In the genomic region with DNA sequence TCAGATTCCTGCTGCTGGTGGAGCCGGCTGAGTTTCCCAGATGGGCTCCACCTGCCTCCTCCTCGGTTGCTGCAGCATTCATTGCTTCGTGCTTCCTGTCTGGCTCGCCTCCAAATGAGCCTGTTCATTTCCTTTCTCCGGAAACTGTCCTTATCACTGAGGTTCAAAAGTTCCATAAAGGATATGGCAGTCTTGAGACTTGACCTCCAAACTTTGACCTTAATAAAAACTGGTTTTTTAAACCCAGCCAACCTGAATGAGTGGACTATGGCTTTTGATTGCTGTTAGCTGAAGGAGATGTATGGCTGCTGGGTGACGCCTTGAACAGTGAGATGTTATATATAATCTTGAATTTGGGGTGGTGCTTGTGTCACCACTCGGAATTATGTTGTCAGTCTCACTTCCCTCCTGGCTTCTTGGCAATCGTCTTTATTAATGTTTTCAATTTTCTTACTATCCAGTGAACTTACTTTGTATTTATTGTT, we compare ENCODE assay signal across 8 cellular contexts.
DNase-seq lines count a peak whose midpoint lies in the region; ATAC-seq and TF ChIP-seq lines count a peak whose summit lies in the region.

No MANE protein-coding gene starts in this region.

- peaks cover 15 to 100% (median 88%) of the 10 kb centered on the region in 12 donors for H3K4me1 ChIP-seq in heart left ventricle
- peaks cover 57% of the 10 kb centered on the region for H3K4me1 ChIP-seq in thymus (ENCODE audit: control insufficient read depth, insufficient read depth, low read length)

- H3K9me3 ChIP-seq in heart left ventricle: no peaks in the 10 kb centered on the region
- H3K9me3 ChIP-seq in thymus (ENCODE audit: control insufficient read depth): no peaks in the 10 kb centered on the region

- CTCF ChIA-PET in activated CD4-positive, alpha-beta T cell treated with anti-CD3 and anti-CD28 coated beads, Interleukin-2, amount 10 ng/mL, durations not matched to agents 7 days and 5 days (lab: Charles Lee): interaction anchor here (2.1 to 2.2 kb wide), 2 partner anchors 9 to 11 kb away, joined by 8 to 9 read pairs; no protein-coding TSS in a partner anchor

- ATAC-seq in heart left ventricle (peak in 2 of 4 donors; percentile 17), GM21447 (IDR thresholded peaks at IDR 0.05; ENCODE audit: unreplicated experiment) (no peak), HG02588 (IDR thresholded peaks at IDR 0.05; ENCODE audit: unreplicated experiment) (no peak), HG03097 (IDR thresholded peaks at IDR 0.05; ENCODE audit: low FRiP score, unreplicated experiment) (no peak)

- intact Hi-C loops in heart left ventricle (cut with DNase I): loop anchor here in 5 of 10 donors (5.0 kb wide), 1 partner anchor 61 kb away; the partner anchor contains the start of gene RASSF3 (in 5 of the 5)

- H3K4me3 Mint-ChIP-seq in activated CD4-positive, alpha-beta T cell treated with anti-CD3 and anti-CD28 coated beads, Interleukin-2, amount 10 ng/mL, durations not matched to agents 7 days and 5 days: peak overlapping the region; percentile 67

- H3K27ac Mint-ChIP-seq in activated CD4-positive, alpha-beta T cell treated with anti-CD3 and anti-CD28 coated beads, Interleukin-2, amount 10 ng/mL, durations not matched to agents 7 days and 5 days: peak overlapping the region; percentile 90

- no peaks in the 10 kb centered on the region for H3K9me3 Mint-ChIP-seq in activated CD4-positive, alpha-beta T cell treated with anti-CD3 and anti-CD28 coated beads, Interleukin-2, amount 10 ng/mL, durations not matched to agents 7 days and 5 days

- no peak for TF ChIP-seq CTCF in heart left ventricle (IDR thresholded peaks at IDR 0.05)

- H3K36me3 Mint-ChIP-seq in activated CD4-positive, alpha-beta T cell treated with anti-CD3 and anti-CD28 coated beads, Interleukin-2, amount 10 ng/mL, durations not matched to agents 7 days and 5 days (ENCODE audit: low read depth): peaks cover 54% of the 10 kb centered on the region

- peak; percentile 59 for DNase-seq in EH (ENCODE audit: low read depth)
- peak; percentile 41 for DNase-seq in NCI-H2081 treated with DMSO at 0.1 percent for 48 hours (lab: John Stamatoyannopoulos, UW)
- peak; percentile 37 for DNase-seq in activated CD4-positive, alpha-beta T cell treated with anti-CD3 and anti-CD28 coated beads, Interleukin-2, amount 10 ng/mL, durations not matched to agents 7 days and 5 days
- peak; percentile 64 to 74 (median 71) for DNase-seq in heart left ventricle

- POLR2A ChIA-PET in activated CD4-positive, alpha-beta T cell treated with anti-CD3 and anti-CD28 coated beads, Interleukin-2, amount 10 ng/mL, durations not matched to agents 7 days and 5 days (lab: Charles Lee): no interaction called here

- H3K4me3 ChIP-seq in heart left ventricle: no peak overlapping the region
- H3K4me3 ChIP-seq in thymus (ENCODE audit: low read length): no peak overlapping the region

- H3K27me3 Mint-ChIP-seq in activated CD4-positive, alpha-beta T cell treated with anti-CD3 and anti-CD28 coated beads, Interleukin-2, amount 10 ng/mL, durations not matched to agents 7 days and 5 days: no peaks in the 10 kb centered on the region

- H3K4me1 Mint-ChIP-seq in activated CD4-positive, alpha-beta T cell treated with anti-CD3 and anti-CD28 coated beads, Interleukin-2, amount 10 ng/mL, durations not matched to agents 7 days and 5 days: peaks cover 91% of the 10 kb centered on the region

- H3K36me3 ChIP-seq in heart left ventricle (no peaks in the 10 kb centered on the region), thymus (ENCODE audit: control insufficient read depth, insufficient read depth) (no peaks in the 10 kb centered on the region)

- no peaks in the 10 kb centered on the region for H3K27me3 ChIP-seq in heart left ventricle
- H3K27me3 ChIP-seq in thymus (ENCODE audit: control insufficient read depth, insufficient read depth): no peaks in the 10 kb centered on the region

- WGBS in heart left ventricle, 4 donors: 7 to 13% (median 11%) methylated on average over 8 of the region's 8 CpGs
- 19% methylated on average over 8 of the region's 8 CpGs for WGBS in thymus

- TF ChIP-seq POLR2A in heart left ventricle (IDR thresholded peaks at IDR 0.05): no peak

- peak overlapping the region; percentile 50 to 89 (median 78) for H3K27ac ChIP-seq in heart left ventricle
- peak overlapping the region; percentile 18 for H3K27ac ChIP-seq in thymus (ENCODE audit: low read depth)
